Comparison of ENCODE assay signal across 18 cellular contexts in the genomic region with DNA sequence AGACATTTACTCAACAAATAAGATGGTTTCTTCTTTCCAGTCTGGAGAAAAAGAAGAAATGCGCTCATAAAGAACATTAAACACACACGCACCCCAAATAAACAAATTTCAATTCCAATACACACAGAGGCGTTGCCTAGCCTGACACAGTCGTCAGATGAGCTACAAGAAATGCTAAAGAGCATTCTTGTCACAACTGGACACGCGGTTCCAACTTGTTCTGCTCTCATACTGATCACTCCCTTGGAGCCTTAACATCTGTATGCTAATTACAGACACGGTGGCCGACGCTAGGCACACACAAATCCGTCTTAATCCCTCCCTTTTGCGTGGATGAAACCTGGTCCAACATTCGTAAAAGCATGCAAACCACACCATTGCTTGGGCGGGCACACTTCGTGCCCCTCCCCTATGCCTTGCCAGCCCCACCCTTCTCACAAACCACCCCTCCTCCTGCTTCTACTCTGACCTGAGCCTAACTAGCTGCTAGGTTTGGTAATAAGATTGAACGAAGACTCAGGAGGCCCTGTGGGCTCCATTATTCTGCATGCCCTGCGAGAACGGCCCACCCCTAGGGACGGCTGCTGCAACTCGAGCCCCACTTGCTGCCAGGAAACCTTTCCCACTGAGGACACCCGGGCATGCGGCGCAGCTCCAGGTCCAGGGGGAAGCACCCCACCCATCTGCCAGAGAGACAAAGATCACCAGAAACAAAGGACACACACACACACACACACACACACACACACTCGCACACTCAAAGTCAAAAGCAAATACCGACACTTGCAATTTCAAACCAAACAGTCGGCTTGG. TPM values are rescaled to one million over a fixed set of nuclear protein-coding genes. Genes with fewer than 3 reads are reported as not detected.
DNase-seq lines count a peak whose midpoint lies in the region; ATAC-seq and TF ChIP-seq lines count a peak whose summit lies in the region.
"Had no signal": no experiment of that assay in that cellular context is flagged by ENCODE, and none has a peak within 500 bp of the region (broad histone marks: within the 10 kb centered on the region; RNA-seq: fewer than 3 reads in every experiment).

No MANE protein-coding gene starts in this region.

- CTCF ChIA-PET in HEK293 (lab: Yijun Ruan, JAX): no interaction called here

- ATAC-seq in GM21619 (IDR thresholded peaks at IDR 0.05; ENCODE audit: unreplicated experiment): no peak
- ATAC-seq: left lung; stimulated activated naive B cell treated with anti-CD40 and anti-IgM and Interleukin-4, amounts not matched to agents 10 μg/mL and 1 μg/mL and 100 μg/mL, for 72 hours had no signal

- no peak for TF ChIP-seq CTCF in HEK293 (tag by site-specific recombination; IDR thresholded peaks at IDR 0.05)

- no peak overlapping the region for H3K4me3 ChIP-seq in HEK293 (ENCODE audit: low read depth, low read length)
- H3K4me3 ChIP-seq: left lung had no signal

- H3K36me3 ChIP-seq in HEK293 (ENCODE audit: control insufficient read depth in 2 of 2, insufficient read depth in 1 of 2, low read length in 2 of 2): no peaks in the 10 kb centered on the region
- H3K36me3 ChIP-seq: left lung, right atrium auricular region had no signal

- no peaks in the 10 kb centered on the region for H3K4me1 ChIP-seq in HEK293 (ENCODE audit: control insufficient read depth, insufficient read depth, low read length)

- no peak overlapping the region for H3K27ac ChIP-seq in HEK293 (ENCODE audit: extremely low read depth, low read depth, low read length)
- H3K27ac ChIP-seq: left lung, right atrium auricular region had no signal

- POLR2A ChIA-PET in HEK293 (lab: Yijun Ruan, JAX): no interaction called here

- H3K9me3 ChIP-seq in HEK293 (ENCODE audit: control insufficient read depth, insufficient read depth, low read depth, low read length): no peaks in the 10 kb centered on the region
- H3K9me3 ChIP-seq: left lung, right atrium auricular region had no signal

- DNase-seq in DMS53 (lab: John Stamatoyannopoulos, UW): peak; percentile 59
- DNase-seq in cerebellum (ENCODE audit: low spot score): peak; percentile 70
- DNase-seq in left kidney (ENCODE audit: low read depth, low spot score): peak; percentile 16
- no peak for DNase-seq in activated CD8-positive, alpha-beta memory T cell treated with anti-CD3 and anti-CD28 coated beads for 24 hours
- no peak for DNase-seq in NCI-H226
- DNase-seq in activated naive CD4-positive, alpha-beta T cell treated with Interleukin-2 at 50 U/mL for 16 hours: no peak
- DNase-seq: activated CD4-positive, alpha-beta memory T cell treated with anti-CD3 and anti-CD28 coated beads for 36 hours; effector CD8-positive, alpha-beta T cell; GOT3; left lung; NCI-H526 treated with DMSO at 0.1 percent for 48 hours; stimulated activated naive B cell treated with anti-CD40 and anti-IgM and Interleukin-4, amounts not matched to agents 10 μg/mL and 1 μg/mL and 100 μg/mL, for 72 hours; T-helper 9 cell had no signal

TF ChIP-seq in HEK293, 187 proteins besides CTCF, POLR2A, EP300 and RAD21:
- no peak for TF ChIP-seq ZNF184 (tag by site-specific recombination; IDR thresholded peaks at IDR 0.05)
- TF ChIP-seq ZNF169 (tag by site-specific recombination; IDR thresholded peaks at IDR 0.05): no peak
- TF ChIP-seq ZNF37A (tag by site-specific recombination; IDR thresholded peaks at IDR 0.05): no peak
- TF ChIP-seq SP2 (tag by site-specific recombination; IDR thresholded peaks at IDR 0.05): peak; percentile 21; the same call in 1 of the 2 replicates
- TF ChIP-seq, protein P1, sequence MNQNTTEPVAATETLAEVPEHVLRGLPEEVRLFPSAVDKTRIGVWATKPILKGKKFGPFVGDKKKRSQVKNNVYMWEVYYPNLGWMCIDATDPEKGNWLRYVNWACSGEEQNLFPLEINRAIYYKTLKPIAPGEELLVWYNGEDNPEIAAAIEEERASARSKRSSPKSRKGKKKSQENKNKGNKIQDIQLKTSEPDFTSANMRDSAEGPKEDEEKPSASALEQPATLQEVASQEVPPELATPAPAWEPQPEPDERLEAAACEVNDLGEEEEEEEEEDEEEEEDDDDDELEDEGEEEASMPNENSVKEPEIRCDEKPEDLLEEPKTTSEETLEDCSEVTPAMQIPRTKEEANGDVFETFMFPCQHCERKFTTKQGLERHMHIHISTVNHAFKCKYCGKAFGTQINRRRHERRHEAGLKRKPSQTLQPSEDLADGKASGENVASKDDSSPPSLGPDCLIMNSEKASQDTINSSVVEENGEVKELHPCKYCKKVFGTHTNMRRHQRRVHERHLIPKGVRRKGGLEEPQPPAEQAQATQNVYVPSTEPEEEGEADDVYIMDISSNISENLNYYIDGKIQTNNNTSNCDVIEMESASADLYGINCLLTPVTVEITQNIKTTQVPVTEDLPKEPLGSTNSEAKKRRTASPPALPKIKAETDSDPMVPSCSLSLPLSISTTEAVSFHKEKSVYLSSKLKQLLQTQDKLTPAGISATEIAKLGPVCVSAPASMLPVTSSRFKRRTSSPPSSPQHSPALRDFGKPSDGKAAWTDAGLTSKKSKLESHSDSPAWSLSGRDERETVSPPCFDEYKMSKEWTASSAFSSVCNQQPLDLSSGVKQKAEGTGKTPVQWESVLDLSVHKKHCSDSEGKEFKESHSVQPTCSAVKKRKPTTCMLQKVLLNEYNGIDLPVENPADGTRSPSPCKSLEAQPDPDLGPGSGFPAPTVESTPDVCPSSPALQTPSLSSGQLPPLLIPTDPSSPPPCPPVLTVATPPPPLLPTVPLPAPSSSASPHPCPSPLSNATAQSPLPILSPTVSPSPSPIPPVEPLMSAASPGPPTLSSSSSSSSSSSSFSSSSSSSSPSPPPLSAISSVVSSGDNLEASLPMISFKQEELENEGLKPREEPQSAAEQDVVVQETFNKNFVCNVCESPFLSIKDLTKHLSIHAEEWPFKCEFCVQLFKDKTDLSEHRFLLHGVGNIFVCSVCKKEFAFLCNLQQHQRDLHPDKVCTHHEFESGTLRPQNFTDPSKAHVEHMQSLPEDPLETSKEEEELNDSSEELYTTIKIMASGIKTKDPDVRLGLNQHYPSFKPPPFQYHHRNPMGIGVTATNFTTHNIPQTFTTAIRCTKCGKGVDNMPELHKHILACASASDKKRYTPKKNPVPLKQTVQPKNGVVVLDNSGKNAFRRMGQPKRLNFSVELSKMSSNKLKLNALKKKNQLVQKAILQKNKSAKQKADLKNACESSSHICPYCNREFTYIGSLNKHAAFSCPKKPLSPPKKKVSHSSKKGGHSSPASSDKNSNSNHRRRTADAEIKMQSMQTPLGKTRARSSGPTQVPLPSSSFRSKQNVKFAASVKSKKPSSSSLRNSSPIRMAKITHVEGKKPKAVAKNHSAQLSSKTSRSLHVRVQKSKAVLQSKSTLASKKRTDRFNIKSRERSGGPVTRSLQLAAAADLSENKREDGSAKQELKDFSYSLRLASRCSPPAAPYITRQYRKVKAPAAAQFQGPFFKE (tag by site-specific recombination; IDR thresholded peaks at IDR 0.05; ENCODE audit: borderline replicate concordance): no peak
- TF ChIP-seq ZNF335 (tag by site-specific recombination; conservative IDR thresholded peaks at IDR 0.05): no peak
- peak; percentile 84 for TF ChIP-seq ZNF133 (tag by site-specific recombination; IDR thresholded peaks at IDR 0.05)
- TF ChIP-seq ZNF768 (tag by site-specific recombination; IDR thresholded peaks at IDR 0.05): no peak
- peak; percentile 56 for TF ChIP-seq KLF1 (tag by site-specific recombination; IDR thresholded peaks at IDR 0.05)
- TF ChIP-seq KLF16 (tag by site-specific recombination; IDR thresholded peaks at IDR 0.05): no peak

RNA-seq across cellular contexts. Expression of a gene that starts 1.2 kb away (rescaled TPM):
- 23.4 TPM for total RNA-seq in cerebellum
- total RNA-seq: activated CD4-positive, alpha-beta memory T cell treated with anti-CD3 and anti-CD28 coated beads for 36 hours; activated T-helper 2 cell treated with anti-CD3 and anti-CD28 coated beads, Interferon-gamma antibody, Interleukin-2, Interleukin-4, amounts not matched to agents 10 μg/mL and 5 μg/mL and 100 μg/mL, durations not matched to agents 14 hours and 24 hours and 36 hours; left lung; MCF 10A; right atrium auricular region had no signal

Comparison
In these comparisons a context has a peak if more than half of its experiments do, and no peak if none do; other contexts are left out.
1. DNase-seq: peak in DMS53 (single experiment), cerebellum (single experiment) and left kidney (single experiment); none in activated CD8-positive, alpha-beta memory T cell treated with anti-CD3 and anti-CD28 coated beads for 24 hours (single experiment), NCI-H226 (single experiment) and activated naive CD4-positive, alpha-beta T cell treated with Interleukin-2 at 50 U/mL for 16 hours (single experiment).